In the genomic region with DNA sequence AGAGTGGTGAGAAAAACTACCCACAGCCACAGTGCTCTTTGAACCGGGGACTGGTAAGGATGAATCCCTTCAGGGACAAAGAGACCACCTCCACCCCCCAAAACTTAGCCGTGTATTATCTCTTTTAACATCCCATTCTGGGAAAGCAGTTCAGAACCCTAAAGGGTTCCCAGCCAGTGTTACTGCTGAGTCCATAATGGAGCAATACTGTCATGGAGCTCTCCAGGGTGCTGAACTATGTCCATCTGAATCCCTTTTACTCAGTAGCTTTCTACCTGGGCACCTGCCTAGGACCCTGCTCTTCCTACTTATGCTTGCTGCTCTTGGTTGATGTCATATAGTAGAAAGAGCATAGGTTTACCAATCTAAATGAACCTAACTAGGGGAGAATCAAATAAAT, we compare ENCODE assay signal across 9 cellular contexts. TPM values are rescaled to one million over a fixed set of nuclear protein-coding genes. Genes with fewer than 3 reads are reported as not detected.
DNase-seq lines count a peak whose midpoint lies in the region; ATAC-seq and TF ChIP-seq lines count a peak whose summit lies in the region.
"Had no signal": no experiment of that assay in that cellular context is flagged by ENCODE, and none has a peak within 500 bp of the region (broad histone marks: within the 10 kb centered on the region; RNA-seq: fewer than 3 reads in every experiment).

No MANE protein-coding gene starts in this region.

- no peak overlapping the region for H3K27ac Mint-ChIP-seq in effector memory CD8-positive, alpha-beta T cell
- H3K27ac Mint-ChIP-seq: T-helper 17 cell had no signal

- peaks cover 0 to 3% of the 10 kb centered on the region in 2 donors for H3K9me3 Mint-ChIP-seq in effector memory CD8-positive, alpha-beta T cell

- H3K9me3 ChIP-seq in HEK293 (ENCODE audit: control insufficient read depth, insufficient read depth, low read depth, low read length) (no peaks in the 10 kb centered on the region), PC-3 (ENCODE audit: low read length) (no peaks in the 10 kb centered on the region)

- H3K4me1 ChIP-seq in HEK293 (ENCODE audit: control insufficient read depth, insufficient read depth, low read length) (no peaks in the 10 kb centered on the region), PC-3 (ENCODE audit: insufficient read depth, low read length) (no peaks in the 10 kb centered on the region)

- no peaks in the 10 kb centered on the region for H3F3A ChIP-seq in PC-3 (ENCODE audit: low read length, unreplicated experiment)

- no peaks in the 10 kb centered on the region for H3K36me3 Mint-ChIP-seq in effector memory CD8-positive, alpha-beta T cell (ENCODE audit: insufficient read depth)

- no TSS peak for BruUV-seq in PC-3 (replicated peaks; lab: Mats Ljungman, UMichigan)

- H4K20me1 ChIP-seq in PC-3 (ENCODE audit: low read length) = no peaks in the 10 kb centered on the region

- H3K9me2 ChIP-seq in PC-3 (replicated peaks; ENCODE audit: low read length) = no peaks in the 10 kb centered on the region

- no peak overlapping the region for H3K27ac ChIP-seq in HEK293 (ENCODE audit: extremely low read depth, low read depth, low read length)
- no peak overlapping the region for H3K27ac ChIP-seq in PC-3 (ENCODE audit: low read length)

- no peak overlapping the region for H3K4me3 Mint-ChIP-seq in effector memory CD8-positive, alpha-beta T cell
- H3K4me3 Mint-ChIP-seq: T-helper 17 cell had no signal

- no peak overlapping the region for H3K9ac ChIP-seq in PC-3 (ENCODE audit: low read length)

- no peak overlapping the region for H2AFZ ChIP-seq in PC-3 (ENCODE audit: low read length)

- H3K27me3 Mint-ChIP-seq in effector memory CD8-positive, alpha-beta T cell = peaks cover 24 to 30% of the 10 kb centered on the region in 2 donors

- no peaks in the 10 kb centered on the region for H3K4me1 Mint-ChIP-seq in effector memory CD8-positive, alpha-beta T cell (ENCODE audit: low read depth in 2 of 2)
- H3K4me1 Mint-ChIP-seq: T-helper 17 cell had no signal

- TF ChIP-seq CTCF in HEK293 (tag by site-specific recombination; IDR thresholded peaks at IDR 0.05) (no peak), PC-3 (conservative IDR thresholded peaks at IDR 0.05; ENCODE audit: low read depth, low read length) (no peak), omental fat pad (IDR thresholded peaks at IDR 0.05) (no peak), lower leg skin (IDR thresholded peaks at IDR 0.05) (no peak)

- ATAC-seq in PC-3 (no peak), omental fat pad (ENCODE audit: low FRiP score) (no peak)
- no peak for ATAC-seq in effector memory CD8-positive, alpha-beta T cell (replicated peaks)
- ATAC-seq: T-helper 17 cell had no signal

- H3K36me3 ChIP-seq in HEK293 (ENCODE audit: control insufficient read depth in 2 of 2, insufficient read depth in 1 of 2, low read length in 2 of 2) = no peaks in the 10 kb centered on the region
- no peaks in the 10 kb centered on the region for H3K36me3 ChIP-seq in PC-3 (ENCODE audit: low read depth, low read length)

- 23 to 29% methylated on average over 2 of the region's 2 CpGs for WGBS in lower leg skin, 2 donors

- DNase-seq in PC-3 (peak; percentile 66), renal cortical epithelial cell (ENCODE audit: low read depth) (peak; percentile 35), omental fat pad (ENCODE audit: low spot score) (no peak), lower leg skin (ENCODE audit: low spot score in 2 of 2) (no peak), midbrain (lab: John Stamatoyannopoulos, UW) (no peak), NCI-H1694 treated with DMSO at 0.1 percent for 48 hours (lab: John Stamatoyannopoulos, UW) (no peak)
- DNase-seq in effector memory CD8-positive, alpha-beta T cell = peak; percentile 14 to 27 (median 25)

- H3K27me3 ChIP-seq in PC-3 (ENCODE audit: low read length) = peaks cover 30% of the 10 kb centered on the region

- H3K4me3 ChIP-seq in HEK293 (ENCODE audit: low read depth, low read length) (no peak overlapping the region), PC-3 (ENCODE audit: low read length) (no peak overlapping the region), lower leg skin (ENCODE audit: low read depth, poor library complexity, severe bottlenecking) (no peak overlapping the region)

- no peak overlapping the region for H3K4me2 ChIP-seq in PC-3 (ENCODE audit: low read length)

- CTCF ChIA-PET in HEK293 (lab: Yijun Ruan, JAX) = interaction anchor here (0.6 to 2.8 kb wide), 11 partner anchors 8 to 265 kb away, joined by 3 to 8 read pairs (median 4); partner anchors contain the start of gene KCNK17
- CTCF ChIA-PET in PC-3 (lab: Charles Lee) = no interaction called here

- H3K79me2 ChIP-seq in PC-3 (ENCODE audit: low read length) = no peaks in the 10 kb centered on the region

- no peak for TF ChIP-seq POLR2A in lower leg skin (IDR thresholded peaks at IDR 0.05)

- intact Hi-C loops in PC-3 (cut with micrococcal nuclease) (no loop called here), lower leg skin (cut with DNase I; ENCODE audit: low total_unique reads) (no loop called here)

- POLR2A ChIA-PET in HEK293 (lab: Yijun Ruan, JAX) (interaction anchor here (1.2 kb wide), 1 partner anchor 23 kb away, joined by 5 read pairs; no protein-coding TSS in a partner anchor), PC-3 (lab: Charles Lee; ENCODE audit: unreplicated experiment) (no interaction called here)

TF ChIP-seq in HEK293, 187 proteins besides CTCF, POLR2A, EP300 and RAD21:
- TF ChIP-seq, protein P1, sequence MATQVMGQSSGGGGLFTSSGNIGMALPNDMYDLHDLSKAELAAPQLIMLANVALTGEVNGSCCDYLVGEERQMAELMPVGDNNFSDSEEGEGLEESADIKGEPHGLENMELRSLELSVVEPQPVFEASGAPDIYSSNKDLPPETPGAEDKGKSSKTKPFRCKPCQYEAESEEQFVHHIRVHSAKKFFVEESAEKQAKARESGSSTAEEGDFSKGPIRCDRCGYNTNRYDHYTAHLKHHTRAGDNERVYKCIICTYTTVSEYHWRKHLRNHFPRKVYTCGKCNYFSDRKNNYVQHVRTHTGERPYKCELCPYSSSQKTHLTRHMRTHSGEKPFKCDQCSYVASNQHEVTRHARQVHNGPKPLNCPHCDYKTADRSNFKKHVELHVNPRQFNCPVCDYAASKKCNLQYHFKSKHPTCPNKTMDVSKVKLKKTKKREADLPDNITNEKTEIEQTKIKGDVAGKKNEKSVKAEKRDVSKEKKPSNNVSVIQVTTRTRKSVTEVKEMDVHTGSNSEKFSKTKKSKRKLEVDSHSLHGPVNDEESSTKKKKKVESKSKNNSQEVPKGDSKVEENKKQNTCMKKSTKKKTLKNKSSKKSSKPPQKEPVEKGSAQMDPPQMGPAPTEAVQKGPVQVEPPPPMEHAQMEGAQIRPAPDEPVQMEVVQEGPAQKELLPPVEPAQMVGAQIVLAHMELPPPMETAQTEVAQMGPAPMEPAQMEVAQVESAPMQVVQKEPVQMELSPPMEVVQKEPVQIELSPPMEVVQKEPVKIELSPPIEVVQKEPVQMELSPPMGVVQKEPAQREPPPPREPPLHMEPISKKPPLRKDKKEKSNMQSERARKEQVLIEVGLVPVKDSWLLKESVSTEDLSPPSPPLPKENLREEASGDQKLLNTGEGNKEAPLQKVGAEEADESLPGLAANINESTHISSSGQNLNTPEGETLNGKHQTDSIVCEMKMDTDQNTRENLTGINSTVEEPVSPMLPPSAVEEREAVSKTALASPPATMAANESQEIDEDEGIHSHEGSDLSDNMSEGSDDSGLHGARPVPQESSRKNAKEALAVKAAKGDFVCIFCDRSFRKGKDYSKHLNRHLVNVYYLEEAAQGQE (tag by site-specific recombination; IDR thresholded peaks at IDR 0.05) = peak; percentile 97
- TF ChIP-seq BCL11B (tag by site-specific recombination; IDR thresholded peaks at IDR 0.05; ENCODE audit: low read depth) = no peak

RNA-seq across cellular contexts. Expression of gene SAYSD1, which starts 22.2 kb away (rescaled TPM):
- total RNA-seq in PC-3 (2014; rRNA removed) (10.9 and 12.2 TPM in 2 replicates), renal cortical epithelial cell (15.5 and 19.0 TPM in 2 replicates), omental fat pad (10 to 100 TPM; 13.3 to 20.5 (median 16.3) TPM), lower leg skin (10 to 100 TPM in 3 of 4 donors, 1 to 10 TPM in 1; 9.1 to 16.5 (median 15.1) TPM)

Comparison
In these comparisons a context has a peak if more than half of its experiments do, and no peak if none do; other contexts are left out.
1. DNase-seq: peak in PC-3 (single experiment), effector memory CD8-positive, alpha-beta T cell (3 of 3) and renal cortical epithelial cell (single experiment); none in omental fat pad (single experiment), lower leg skin (0 of 2), midbrain (single experiment) and NCI-H1694 treated with DMSO at 0.1 percent for 48 hours (single experiment).